Comparison of ENCODE assay signal across 11 cellular contexts in genomic region chr15:66761723-66762595, GRCh38. TPM values are rescaled to one million over a fixed set of nuclear protein-coding genes. Genes with fewer than 3 reads are reported as not detected.
DNase-seq lines count a peak whose midpoint lies in the region; ATAC-seq, FAIRE-seq and TF ChIP-seq lines count a peak whose summit lies in the region.
"Had no signal": no experiment of that assay in that cellular context is flagged by ENCODE, and none has a peak within 500 bp of the region (broad histone marks: within the 10 kb centered on the region; RNA-seq: fewer than 3 reads in every experiment).

No MANE protein-coding gene starts in this region.

- in situ Hi-C loops in Caki2 (cut with HindIII; ENCODE audit: low pct_unique_long_range_greater_than_20kb, low sequenced_read_pairs), result no loop called here

- H3K36me3 Mint-ChIP-seq in activated CD4-positive, alpha-beta T cell treated with anti-CD3 and anti-CD28 coated beads, Interleukin-2, amount 10 ng/mL, durations not matched to agents 7 days and 5 days (ENCODE audit: low read depth), result no peaks in the 10 kb centered on the region

- ATAC-seq in HG02938 (IDR thresholded peaks at IDR 0.05; ENCODE audit: unreplicated experiment), result no peak

- no peaks in the 10 kb centered on the region for H3K9me3 ChIP-seq in esophagus squamous epithelium

- H3K4me3 ChIP-seq in esophagus squamous epithelium, result no peak overlapping the region

- TF ChIP-seq CTCF in esophagus squamous epithelium (IDR thresholded peaks at IDR 0.05), result no peak

- no peak for TF ChIP-seq POLR2A in esophagus squamous epithelium (IDR thresholded peaks at IDR 0.05)

- POLR2A ChIA-PET in activated CD4-positive, alpha-beta T cell treated with anti-CD3 and anti-CD28 coated beads, Interleukin-2, amount 10 ng/mL, durations not matched to agents 7 days and 5 days (lab: Charles Lee), result no interaction called here

- H3K27ac Mint-ChIP-seq in activated CD4-positive, alpha-beta T cell treated with anti-CD3 and anti-CD28 coated beads, Interleukin-2, amount 10 ng/mL, durations not matched to agents 7 days and 5 days, result no peak overlapping the region

- no peak for FAIRE-seq in RCC 7860 (lab: Jason Lieb, UNC)

- intact Hi-C loops in esophagus squamous epithelium (cut with DNase I), result no loop called here

- H3K9me3 Mint-ChIP-seq in activated CD4-positive, alpha-beta T cell treated with anti-CD3 and anti-CD28 coated beads, Interleukin-2, amount 10 ng/mL, durations not matched to agents 7 days and 5 days, result no peaks in the 10 kb centered on the region

- H3K36me3 ChIP-seq in esophagus squamous epithelium, result no peaks in the 10 kb centered on the region

- peaks cover 53% of the 10 kb centered on the region for H3K27me3 Mint-ChIP-seq in activated CD4-positive, alpha-beta T cell treated with anti-CD3 and anti-CD28 coated beads, Interleukin-2, amount 10 ng/mL, durations not matched to agents 7 days and 5 days

- peak overlapping the region; percentile 54 to 76 (median 66) for H3K27ac ChIP-seq in esophagus squamous epithelium

- H3K4me1 ChIP-seq in esophagus squamous epithelium, result peaks cover 15 to 66% (median 43%) of the 10 kb centered on the region in 3 donors

- CTCF ChIA-PET in activated CD4-positive, alpha-beta T cell treated with anti-CD3 and anti-CD28 coated beads, Interleukin-2, amount 10 ng/mL, durations not matched to agents 7 days and 5 days (lab: Charles Lee), result interaction anchor here (2.5 kb wide), 1 partner anchor 143 kb away, joined by 9 read pairs; no protein-coding TSS in a partner anchor

- H3K4me3 Mint-ChIP-seq in activated CD4-positive, alpha-beta T cell treated with anti-CD3 and anti-CD28 coated beads, Interleukin-2, amount 10 ng/mL, durations not matched to agents 7 days and 5 days, result no peak overlapping the region

- WGBS in esophagus squamous epithelium, 2 donors, result 52 to 67% methylated on average over 10 to 14 of the region's 17 CpGs

- DNase-seq in Caki2 (ENCODE audit: low read depth) (peak; percentile 47), RCC 7860 (ENCODE audit: low spot score) (peak; percentile 28), esophagus squamous epithelium (lab: John Stamatoyannopoulos, UW) (no peak), renal cortical epithelial cell (ENCODE audit: low read depth) (peak; percentile 74), SHP77 (lab: John Stamatoyannopoulos, UW) (no peak), pons (ENCODE audit: low spot score) (no peak)
- DNase-seq in activated CD4-positive, alpha-beta T cell treated with anti-CD3 and anti-CD28 coated beads, Interleukin-2, amount 10 ng/mL, durations not matched to agents 7 days and 5 days, result no peak
- DNase-seq: activated CD4-positive, alpha-beta T cell treated with anti-CD3 and anti-CD28 coated beads for 1 hour; DMS153; occipital lobe had no signal

- peaks cover 8% of the 10 kb centered on the region for H3K4me1 Mint-ChIP-seq in activated CD4-positive, alpha-beta T cell treated with anti-CD3 and anti-CD28 coated beads, Interleukin-2, amount 10 ng/mL, durations not matched to agents 7 days and 5 days

- H3K27me3 ChIP-seq in esophagus squamous epithelium, result peaks cover 0 to 40% (median 0%) of the 10 kb centered on the region in 4 donors

RNA-seq across cellular contexts. Expression of gene SMAD6, which starts 59.9 kb away (rescaled TPM):
- 53.7 and 64.5 TPM in 2 replicates for total RNA-seq in Caki2 (2014; rRNA removed; shearing (Covaris generic); ENCODE audit: low replicate concordance)
- total RNA-seq in esophagus squamous epithelium (1 to 10 TPM; 1.7 to 6.3 (median 3.8) TPM), renal cortical epithelial cell (2.6 and 20.8 TPM in 2 replicates)
- total RNA-seq in activated CD4-positive, alpha-beta T cell treated with anti-CD3 and anti-CD28 coated beads, Interleukin-2, amount 10 ng/mL, durations not matched to agents 7 days and 5 days, result under 1 TPM; 0.40 TPM

Comparison
In these comparisons a context has a peak if more than half of its experiments do, and no peak if none do; other contexts are left out.
1. DNase-seq: peak in Caki2 (single experiment), RCC 7860 (single experiment) and renal cortical epithelial cell (single experiment); none in esophagus squamous epithelium (single experiment), activated CD4-positive, alpha-beta T cell treated with anti-CD3 and anti-CD28 coated beads, Interleukin-2, amount 10 ng/mL, durations not matched to agents 7 days and 5 days (single experiment), SHP77 (0 of 2) and pons (single experiment).